10 cellular contexts compared by ENCODE assay signal in the genomic region with DNA sequence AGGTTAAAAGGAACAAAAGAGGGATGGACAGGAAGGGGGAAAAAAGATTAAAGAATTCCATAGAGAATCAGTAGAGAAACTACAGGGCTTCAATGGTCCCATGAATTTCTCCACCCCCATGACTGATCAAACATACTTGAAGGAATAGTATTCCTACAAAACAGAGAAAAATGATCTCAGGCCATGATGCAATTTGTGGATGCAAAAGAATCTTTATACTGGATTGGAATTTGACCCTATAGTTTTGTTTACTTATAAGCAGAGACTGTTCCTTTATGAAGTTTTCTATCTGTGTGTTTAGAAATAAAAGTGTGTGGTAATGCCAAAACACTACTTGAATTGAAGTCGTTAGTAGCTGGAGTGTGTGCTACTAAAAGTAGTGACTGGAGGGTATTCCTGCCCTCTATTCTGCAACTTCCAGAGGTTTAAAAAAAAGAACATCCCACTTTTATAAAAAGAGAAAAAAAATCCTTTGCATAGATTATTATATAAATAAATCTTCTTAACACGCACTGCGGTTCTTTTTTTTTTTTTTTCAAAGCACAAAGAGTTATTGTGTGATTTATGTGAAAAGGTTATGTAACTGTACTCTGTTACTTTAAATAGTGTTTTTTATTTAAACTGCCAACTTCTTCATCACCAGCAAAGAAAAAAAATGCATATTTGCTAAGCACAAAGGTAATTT.
A peak's percentile ranks its signal among the peaks of the same experiment; 100 is the strongest.
DNase-seq lines count a peak whose midpoint lies in the region; ATAC-seq, FAIRE-seq and TF ChIP-seq lines count a peak whose summit lies in the region.
"Had no signal": no experiment of that assay in that cellular context is flagged by ENCODE, and none has a peak within 500 bp of the region (broad histone marks: within the 10 kb centered on the region; RNA-seq: fewer than 3 reads in every experiment).

No MANE protein-coding gene starts in this region.

- FAIRE-seq in islet of Langerhans (lab: Jason Lieb, UNC): peak; percentile 41
- FAIRE-seq: A204.1 had no signal

- H3K4me1 ChIP-seq in tibial artery: peaks cover 0 to 55% (median 33%) of the 10 kb centered on the region in 4 donors

- no peaks in the 10 kb centered on the region for H3K36me3 ChIP-seq in tibial artery

- POLR2A ChIA-PET in naive thymus-derived CD8-positive, alpha-beta T cell (lab: Charles Lee): no interaction called here

- DNase-seq in DMS79 treated with DMSO at 0.1 percent for 48 hours (lab: John Stamatoyannopoulos, UW) (peak; percentile 72), DMS79 (lab: John Stamatoyannopoulos, UW) (no peak), tibial artery (no peak), NCI-H2171 (lab: John Stamatoyannopoulos, UW) (no peak), middle frontal gyrus (ENCODE audit: extremely low spot score, low spot score) (no peak)
- DNase-seq in naive thymus-derived CD8-positive, alpha-beta T cell: no peak

- no peak for ATAC-seq in naive thymus-derived CD8-positive, alpha-beta T cell

- H3K36me3 Mint-ChIP-seq in naive thymus-derived CD8-positive, alpha-beta T cell: no peaks in the 10 kb centered on the region

- TF ChIP-seq CTCF in VCaP (conservative IDR thresholded peaks at IDR 0.05) (no peak), tibial artery (IDR thresholded peaks at IDR 0.05) (no peak)

- H3K4me3 ChIP-seq in tibial artery: no peak overlapping the region

- no peaks in the 10 kb centered on the region for H3K9me3 ChIP-seq in tibial artery

- no peak overlapping the region for H3K27ac Mint-ChIP-seq in naive thymus-derived CD8-positive, alpha-beta T cell

- H3K27me3 ChIP-seq in tibial artery: no peaks in the 10 kb centered on the region

- intact Hi-C loops in tibial artery (cut with DNase I; ENCODE audit: low total_unique reads): no loop called here

- H3K4me3 Mint-ChIP-seq in naive thymus-derived CD8-positive, alpha-beta T cell: no peak overlapping the region
- H3K4me3 Mint-ChIP-seq: central memory CD8-positive, alpha-beta T cell had no signal

- H3K9me3 Mint-ChIP-seq in naive thymus-derived CD8-positive, alpha-beta T cell: no peaks in the 10 kb centered on the region
- H3K9me3 Mint-ChIP-seq: central memory CD8-positive, alpha-beta T cell had no signal

- peaks cover 0 to 4% (median 1%) of the 10 kb centered on the region in 4 donors for H3K4me1 Mint-ChIP-seq in naive thymus-derived CD8-positive, alpha-beta T cell
- H3K4me1 Mint-ChIP-seq: central memory CD8-positive, alpha-beta T cell had no signal

- H3K27me3 Mint-ChIP-seq in naive thymus-derived CD8-positive, alpha-beta T cell: peaks cover 3 to 31% (median 11%) of the 10 kb centered on the region in 5 donors
- H3K27me3 Mint-ChIP-seq: central memory CD8-positive, alpha-beta T cell had no signal

- H3K27ac ChIP-seq in VCaP: peak overlapping the region; percentile 93
- H3K27ac ChIP-seq in tibial artery: peak overlapping the region; percentile 47 to 63
